In the genomic region with DNA sequence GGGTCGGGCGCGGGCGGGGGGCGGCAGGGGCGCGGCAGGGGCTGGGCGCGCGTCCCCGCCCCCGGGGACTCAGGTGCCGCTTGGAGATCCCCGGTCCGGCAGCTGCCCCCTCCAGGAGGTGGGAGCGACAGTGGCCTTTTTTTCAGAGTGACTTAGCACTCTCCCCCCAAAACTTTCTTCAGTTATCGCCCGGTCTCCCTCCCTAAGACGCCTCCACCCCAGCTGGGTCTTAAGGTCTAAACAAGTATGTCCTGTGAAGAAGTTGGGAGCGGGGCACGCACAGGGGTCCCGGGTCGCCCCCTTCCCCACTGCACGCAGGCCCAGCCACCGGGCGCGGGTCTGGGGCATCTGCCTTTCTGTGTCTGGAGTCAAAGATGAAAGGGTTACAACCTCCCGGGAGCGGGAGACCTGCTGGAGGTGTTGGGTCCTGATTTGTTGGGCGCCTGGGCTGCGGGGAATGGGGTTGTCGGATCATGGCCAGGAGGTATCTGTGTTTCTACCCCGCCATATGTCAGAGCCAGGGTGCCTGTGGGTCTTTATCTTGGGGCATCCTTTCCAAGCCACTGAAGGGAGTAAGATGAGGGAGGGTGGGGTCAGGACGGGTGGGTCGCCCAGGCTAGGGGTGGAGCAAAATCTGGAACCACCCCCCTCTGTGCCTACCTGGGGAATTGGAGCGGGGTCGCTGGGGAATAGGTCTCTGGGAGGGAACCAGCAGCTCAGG, we compare ENCODE assay signal across 1 cellular context.
TF ChIP-seq lines count a peak whose summit lies in the region.

No MANE protein-coding gene starts in this region.

TF ChIP-seq in HepG2, 621 proteins besides CTCF, POLR2A, EP300 and RAD21:
- TF ChIP-seq SIN3B (IDR thresholded peaks at IDR 0.05; ENCODE audit: low read length) (no peak), EZH2 (conservative IDR thresholded peaks at IDR 0.05; ENCODE audit: low read depth, low read length) (0 out of 2 replicates have a peak, but pooled peaks have one; percentile 78)
TF ChIP-seq in HepG2: peak in this region for 1.
